In the genomic region with DNA sequence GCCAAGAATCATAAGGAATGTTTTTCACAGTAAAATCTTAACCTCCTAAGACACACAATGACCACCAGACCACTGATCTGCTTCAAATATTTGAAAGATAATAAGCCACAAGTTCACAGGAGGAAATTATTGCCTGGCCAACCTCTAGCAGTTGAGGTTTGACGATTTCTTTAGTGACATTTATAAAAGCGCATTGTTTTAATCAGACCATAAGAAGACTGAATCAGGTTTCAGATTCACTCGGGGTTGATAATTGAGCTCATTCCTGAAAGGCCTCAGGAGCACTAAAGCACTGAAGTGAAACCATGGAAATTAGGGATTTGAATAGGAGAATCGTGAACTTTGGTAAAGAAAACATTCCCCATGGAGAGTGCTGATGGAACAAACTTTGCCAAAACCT, we compare ENCODE assay signal across 14 cellular contexts. TPM values are rescaled to one million over a fixed set of nuclear protein-coding genes. Genes with fewer than 3 reads are reported as not detected.
DNase-seq lines count a peak whose midpoint lies in the region; ATAC-seq and TF ChIP-seq lines count a peak whose summit lies in the region.
"Had no signal": no experiment of that assay in that cellular context is flagged by ENCODE, and none has a peak within 500 bp of the region (broad histone marks: within the 10 kb centered on the region; RNA-seq: fewer than 3 reads in every experiment).

No MANE protein-coding gene starts in this region.

- peaks cover 15% of the 10 kb centered on the region for H3K4me1 Mint-ChIP-seq in mesothelial cell of epicardium
- no peaks in the 10 kb centered on the region for H3K4me1 Mint-ChIP-seq in natural killer cell treated with Interleukin-12 subunit alpha and Interleukin-12 subunit beta and Interleukin-15 and Interleukin-18, amount 100 ng/mL, for 72 hours (ENCODE audit: low read depth in 2 of 2)
- H3K4me1 Mint-ChIP-seq in glutamatergic neuron (ENCODE audit: low read depth, unreplicated experiment), result no peaks in the 10 kb centered on the region

- H3K27me3 ChIP-seq in esophagus muscularis mucosa, result no peaks in the 10 kb centered on the region
- H3K27me3 ChIP-seq: SJSA1 had no signal

- H3K4me3 ChIP-seq in esophagus muscularis mucosa, result no peak overlapping the region
- H3K4me3 ChIP-seq: SJSA1 had no signal

- H3K27ac ChIP-seq in esophagus muscularis mucosa (replicated peaks in 1 of 4), result no peak overlapping the region
- H3K27ac ChIP-seq: SJSA1 had no signal

- H3K4me1 ChIP-seq in esophagus muscularis mucosa, result no peaks in the 10 kb centered on the region
- H3K4me1 ChIP-seq: SJSA1 had no signal

- H3K9me3 Mint-ChIP-seq in mesothelial cell of epicardium, result peaks cover 7% of the 10 kb centered on the region
- no peaks in the 10 kb centered on the region for H3K9me3 Mint-ChIP-seq in natural killer cell treated with Interleukin-12 subunit alpha and Interleukin-12 subunit beta and Interleukin-15 and Interleukin-18, amount 100 ng/mL, for 72 hours
- H3K9me3 Mint-ChIP-seq in glutamatergic neuron (ENCODE audit: unreplicated experiment), result no peaks in the 10 kb centered on the region

- H3K27me3 Mint-ChIP-seq in mesothelial cell of epicardium (ENCODE audit: low read depth), result peaks cover 3% of the 10 kb centered on the region
- H3K27me3 Mint-ChIP-seq in natural killer cell treated with Interleukin-12 subunit alpha and Interleukin-12 subunit beta and Interleukin-15 and Interleukin-18, amount 100 ng/mL, for 72 hours, result peaks cover 0 to 8% of the 10 kb centered on the region in 2 donors
- no peaks in the 10 kb centered on the region for H3K27me3 Mint-ChIP-seq in glutamatergic neuron (ENCODE audit: unreplicated experiment)

- TF ChIP-seq CTCF in esophagus muscularis mucosa (IDR thresholded peaks at IDR 0.05) (no peak), mesothelial cell of epicardium (IDR thresholded peaks at IDR 0.05; ENCODE audit: unreplicated experiment) (no peak), glutamatergic neuron (IDR thresholded peaks at IDR 0.05; ENCODE audit: partially characterized antibody, unreplicated experiment) (no peak)

- H3K9me3 ChIP-seq in esophagus muscularis mucosa, result no peaks in the 10 kb centered on the region
- H3K9me3 ChIP-seq: SJSA1 had no signal

- H3K36me3 ChIP-seq in esophagus muscularis mucosa, result no peaks in the 10 kb centered on the region
- H3K36me3 ChIP-seq: SJSA1 had no signal

- no peak for TF ChIP-seq EP300 in esophagus muscularis mucosa (IDR thresholded peaks at IDR 0.05)

- TF ChIP-seq POLR2A in esophagus muscularis mucosa (IDR thresholded peaks at IDR 0.05; ENCODE audit: low read depth), result no peak

- H3K4me3 Mint-ChIP-seq in mesothelial cell of epicardium (no peak overlapping the region), glutamatergic neuron (ENCODE audit: unreplicated experiment) (no peak overlapping the region)
- H3K4me3 Mint-ChIP-seq in natural killer cell treated with Interleukin-12 subunit alpha and Interleukin-12 subunit beta and Interleukin-15 and Interleukin-18, amount 100 ng/mL, for 72 hours, result no peak overlapping the region

- no peak for ATAC-seq in natural killer cell treated with Interleukin-12 subunit alpha and Interleukin-12 subunit beta and Interleukin-15 and Interleukin-18, amount 100 ng/mL, for 72 hours
- ATAC-seq: PC-3 had no signal

- peak; percentile 50 for DNase-seq in SK-MEL-5 (ENCODE audit: low read depth, low spot score)
- peak; percentile 2 for DNase-seq in esophagus muscularis mucosa (ENCODE audit: extremely low spot score)
- no peak for DNase-seq in mesothelial cell of epicardium (ENCODE audit: low spot score in 2 of 2, unreplicated experiment in 2 of 2)
- DNase-seq in retina, result no peak
- no peak for DNase-seq in natural killer cell treated with Interleukin-12 subunit alpha and Interleukin-12 subunit beta and Interleukin-15 and Interleukin-18, amount 100 ng/mL, for 72 hours (ENCODE audit: low spot score)
- DNase-seq in AG08395 (ENCODE audit: low spot score), result no peak
- no peak for DNase-seq in glutamatergic neuron
- DNase-seq: DND-41, GOT3, NCI-H1417 treated with DMSO at 0.1 percent for 48 hours, NCI-H1930, NCI-H774, PC-3 had no signal

- peaks cover 4% of the 10 kb centered on the region for H3K36me3 Mint-ChIP-seq in mesothelial cell of epicardium
- H3K36me3 Mint-ChIP-seq in natural killer cell treated with Interleukin-12 subunit alpha and Interleukin-12 subunit beta and Interleukin-15 and Interleukin-18, amount 100 ng/mL, for 72 hours, result no peaks in the 10 kb centered on the region
- H3K36me3 Mint-ChIP-seq in glutamatergic neuron (ENCODE audit: unreplicated experiment), result no peaks in the 10 kb centered on the region

- intact Hi-C loops in esophagus muscularis mucosa (cut with DNase I), result no loop called here

- 65% methylated on average over 4 of the region's 4 CpGs for WGBS in esophagus muscularis mucosa

- H3K27ac Mint-ChIP-seq in mesothelial cell of epicardium (peak overlapping the region; percentile 45), glutamatergic neuron (ENCODE audit: unreplicated experiment) (no peak overlapping the region)
- no peak overlapping the region for H3K27ac Mint-ChIP-seq in natural killer cell treated with Interleukin-12 subunit alpha and Interleukin-12 subunit beta and Interleukin-15 and Interleukin-18, amount 100 ng/mL, for 72 hours

- in situ Hi-C loops in SK-MEL-5 (cut with HindIII; ENCODE audit: low pct_unique_long_range_greater_than_20kb, low sequenced_read_pairs), result no loop called here

RNA-seq across cellular contexts. Expression of a gene that starts 56.4 kb away (rescaled TPM):
- 807 and 835 TPM in 2 replicates for total RNA-seq in SK-MEL-5 (2014; rRNA removed; shearing (Covaris generic))
- 646 and 722 TPM in 2 replicates for polyA plus RNA-seq in SK-MEL-5 (2015; cell fraction: cytosol; rRNA removed)
- polyA plus RNA-seq in SK-MEL-5 (2015; cell fraction: nucleus; rRNA removed), result 500 and 790 TPM in 2 replicates
- total RNA-seq in esophagus muscularis mucosa (100 to 1,000 TPM; 196 to 469 (median 294) TPM), mesothelial cell of epicardium (440 to 458 TPM (median 454 TPM) in 3 replicates), glutamatergic neuron (ENCODE audit: unreplicated experiment) (135 TPM)
- total RNA-seq in natural killer cell treated with Interleukin-12 subunit alpha and Interleukin-12 subunit beta and Interleukin-15 and Interleukin-18, amount 100 ng/mL, for 72 hours, result 100 to 1,000 TPM; 244 to 362 TPM

Comparison
In these comparisons a context has a peak if more than half of its experiments do, and no peak if none do; other contexts are left out.
1. DNase-seq: peak in SK-MEL-5 (single experiment) and esophagus muscularis mucosa (single experiment); none in mesothelial cell of epicardium (0 of 2), retina (single experiment), natural killer cell treated with Interleukin-12 subunit alpha and Interleukin-12 subunit beta and Interleukin-15 and Interleukin-18, amount 100 ng/mL, for 72 hours (single experiment), AG08395 (single experiment) and glutamatergic neuron (single experiment).